In genomic region chr6:146544783-146545182, GRCh38 we compare ENCODE assay signal across 9 cellular contexts. TPM values are rescaled to one million over a fixed set of nuclear protein-coding genes. Genes with fewer than 3 reads are reported as not detected.
DNase-seq lines count a peak whose midpoint lies in the region; ATAC-seq and TF ChIP-seq lines count a peak whose summit lies in the region.
"Had no signal": no experiment of that assay in that cellular context is flagged by ENCODE, and none has a peak within 500 bp of the region (broad histone marks: within the 10 kb centered on the region; RNA-seq: fewer than 3 reads in every experiment).

No MANE protein-coding gene starts in this region.

- ATAC-seq in GM23338 (no peak), GM18520 (IDR thresholded peaks at IDR 0.05; ENCODE audit: unreplicated experiment) (no peak)

- H3K79me2 ChIP-seq in GM23338 (replicated peaks; ENCODE audit: insufficient read depth): peaks cover 9% of the 10 kb centered on the region; the same call in 1 of the 2 replicates

- no peaks in the 10 kb centered on the region for H3F3A ChIP-seq in GM23338 (replicated peaks; ENCODE audit: low read depth)

- DNase-seq in GM23338 (ENCODE audit: low spot score): no peak
- DNase-seq in activated T-helper 2 cell treated with anti-CD3 and anti-CD28 coated beads, Interferon-gamma antibody, Interleukin-2, Interleukin-4, amounts not matched to agents 10 μg/mL and 5 μg/mL and 100 μg/mL, durations not matched to agents 14 hours and 24 hours and 36 hours (ENCODE audit: low spot score): no peak
- DNase-seq in renal cortical epithelial cell (ENCODE audit: low read depth): peak; percentile 16
- no peak for DNase-seq in hepatic stellate cell (ENCODE audit: low spot score)
- DNase-seq in ecto neural progenitor cell (ENCODE audit: low spot score): no peak
- no peak for DNase-seq in HUDEP-2 (lab: John Stamatoyannopoulos, UW; ENCODE audit: unreplicated experiment in 76 of 76)
- DNase-seq: T1000 had no signal

- H3K9me3 Mint-ChIP-seq in GM23338: no peaks in the 10 kb centered on the region
- H3K9me3 Mint-ChIP-seq in activated T-helper 2 cell treated with anti-CD3 and anti-CD28 coated beads, Interferon-gamma antibody, Interleukin-2, Interleukin-4, amounts not matched to agents 10 μg/mL and 5 μg/mL and 100 μg/mL, durations not matched to agents 14 hours and 24 hours and 36 hours: no peaks in the 10 kb centered on the region

- H3K9me3 ChIP-seq in iPS-20b (ENCODE audit: insufficient read depth, low read depth, low read length): no peaks in the 10 kb centered on the region

- H3K27ac Mint-ChIP-seq in GM23338: no peak overlapping the region
- H3K27ac Mint-ChIP-seq in activated T-helper 2 cell treated with anti-CD3 and anti-CD28 coated beads, Interferon-gamma antibody, Interleukin-2, Interleukin-4, amounts not matched to agents 10 μg/mL and 5 μg/mL and 100 μg/mL, durations not matched to agents 14 hours and 24 hours and 36 hours: no peak overlapping the region

- H3K36me3 Mint-ChIP-seq in GM23338 (ENCODE audit: low read depth): peaks cover 2% of the 10 kb centered on the region; the same call in 2 of the 3 replicates
- H3K36me3 Mint-ChIP-seq in activated T-helper 2 cell treated with anti-CD3 and anti-CD28 coated beads, Interferon-gamma antibody, Interleukin-2, Interleukin-4, amounts not matched to agents 10 μg/mL and 5 μg/mL and 100 μg/mL, durations not matched to agents 14 hours and 24 hours and 36 hours (ENCODE audit: low read depth): peaks cover 2% of the 10 kb centered on the region

- H3K36me3 ChIP-seq in GM23338 (ENCODE audit: insufficient read depth): 0 out of 2 replicates have a peak, but pooled peaks cover 5% of the 10 kb centered on the region
- H3K36me3 ChIP-seq in iPS-20b (ENCODE audit: insufficient read depth, low read depth, low read length): peaks cover 5% of the 10 kb centered on the region; the same call in 1 of the 2 replicates

- H3K4me3 ChIP-seq in GM23338 (peak overlapping the region; percentile 70), iPS-20b (ENCODE audit: low read length) (peak overlapping the region; percentile 17; the same call in 1 of the 2 replicates)

- H3K27me3 ChIP-seq in GM23338 (ENCODE audit: insufficient read depth) (no peaks in the 10 kb centered on the region), iPS-20b (ENCODE audit: insufficient read depth, low read length) (peaks cover 6% of the 10 kb centered on the region; the same call in 1 of the 2 replicates)

- no peak for TF ChIP-seq CTCF in GM23338 (conservative IDR thresholded peaks at IDR 0.05; ENCODE audit: low read depth in 2 of 2)

- H2AFZ ChIP-seq in GM23338: no peak overlapping the region

- H3K4me3 Mint-ChIP-seq in GM23338: peak overlapping the region; percentile 96
- H3K4me3 Mint-ChIP-seq in activated T-helper 2 cell treated with anti-CD3 and anti-CD28 coated beads, Interferon-gamma antibody, Interleukin-2, Interleukin-4, amounts not matched to agents 10 μg/mL and 5 μg/mL and 100 μg/mL, durations not matched to agents 14 hours and 24 hours and 36 hours (ENCODE audit: low read depth): peak overlapping the region; percentile 59

- H3K4me1 Mint-ChIP-seq in GM23338: peaks cover 12% of the 10 kb centered on the region; the same call in 2 of the 3 replicates
- peaks cover 8% of the 10 kb centered on the region for H3K4me1 Mint-ChIP-seq in activated T-helper 2 cell treated with anti-CD3 and anti-CD28 coated beads, Interferon-gamma antibody, Interleukin-2, Interleukin-4, amounts not matched to agents 10 μg/mL and 5 μg/mL and 100 μg/mL, durations not matched to agents 14 hours and 24 hours and 36 hours (ENCODE audit: low read depth)

- H3K4me1 ChIP-seq in GM23338 (ENCODE audit: insufficient read depth) (peaks cover 25% of the 10 kb centered on the region), iPS-20b (ENCODE audit: insufficient read depth, low read length) (0 out of 2 replicates have a peak, but pooled peaks cover 7% of the 10 kb centered on the region)

- no peaks in the 10 kb centered on the region for H3K9me2 ChIP-seq in GM23338 (ENCODE audit: insufficient read depth)

- H3K4me2 ChIP-seq in GM23338: peak overlapping the region; percentile 89

- no peaks in the 10 kb centered on the region for H4K20me1 ChIP-seq in GM23338 (replicated peaks; ENCODE audit: insufficient read depth)

- no peak overlapping the region for H3K27ac ChIP-seq in GM23338 (ENCODE audit: low read depth)
- H3K27ac ChIP-seq in iPS-20b (ENCODE audit: low read length): no peak overlapping the region

- intact Hi-C loops in activated T-helper 2 cell treated with anti-CD3 and anti-CD28 coated beads, Interferon-gamma antibody, Interleukin-2, Interleukin-4, amounts not matched to agents 10 μg/mL and 5 μg/mL and 100 μg/mL, durations not matched to agents 14 hours and 24 hours and 36 hours (cut with micrococcal nuclease): loop anchor here (2.0 kb wide), 1 partner anchor 156 kb away; no protein-coding TSS in a partner anchor

- H3K27me3 Mint-ChIP-seq in GM23338 (ENCODE audit: insufficient read depth, low read depth, poor library complexity): no peaks in the 10 kb centered on the region
- H3K27me3 Mint-ChIP-seq in activated T-helper 2 cell treated with anti-CD3 and anti-CD28 coated beads, Interferon-gamma antibody, Interleukin-2, Interleukin-4, amounts not matched to agents 10 μg/mL and 5 μg/mL and 100 μg/mL, durations not matched to agents 14 hours and 24 hours and 36 hours (ENCODE audit: low read depth): peaks cover 36% of the 10 kb centered on the region

- H3K9ac ChIP-seq in iPS-20b (ENCODE audit: low read depth, low read length): no peak overlapping the region

TF ChIP-seq in GM23338, 12 proteins besides CTCF, POLR2A, EP300 and RAD21 (continues in another document):
- TF ChIP-seq ZNF114 (CRISPR knock-in tag; IDR thresholded peaks at IDR 0.05): no peak
- TF ChIP-seq ETS1 (IDR thresholded peaks at IDR 0.05): no peak
- TF ChIP-seq CREB1 (CRISPR knock-in tag; IDR thresholded peaks at IDR 0.05; ENCODE audit: low read depth): no peak
- TF ChIP-seq ZNF331 (CRISPR knock-in tag; IDR thresholded peaks at IDR 0.05; ENCODE audit: low read depth): no peak
- TF ChIP-seq POLR2AphosphoS5 (IDR thresholded peaks at IDR 0.05; ENCODE audit: low read depth): no peak
- TF ChIP-seq JUNB (IDR thresholded peaks at IDR 0.05; ENCODE audit: unreplicated experiment): no peak
- no peak for TF ChIP-seq NANOG (IDR thresholded peaks at IDR 0.05; ENCODE audit: borderline replicate concordance)
- TF ChIP-seq EZH2phosphoT487 (IDR thresholded peaks at IDR 0.05; ENCODE audit: unreplicated experiment): no peak
- TF ChIP-seq, protein P1, sequence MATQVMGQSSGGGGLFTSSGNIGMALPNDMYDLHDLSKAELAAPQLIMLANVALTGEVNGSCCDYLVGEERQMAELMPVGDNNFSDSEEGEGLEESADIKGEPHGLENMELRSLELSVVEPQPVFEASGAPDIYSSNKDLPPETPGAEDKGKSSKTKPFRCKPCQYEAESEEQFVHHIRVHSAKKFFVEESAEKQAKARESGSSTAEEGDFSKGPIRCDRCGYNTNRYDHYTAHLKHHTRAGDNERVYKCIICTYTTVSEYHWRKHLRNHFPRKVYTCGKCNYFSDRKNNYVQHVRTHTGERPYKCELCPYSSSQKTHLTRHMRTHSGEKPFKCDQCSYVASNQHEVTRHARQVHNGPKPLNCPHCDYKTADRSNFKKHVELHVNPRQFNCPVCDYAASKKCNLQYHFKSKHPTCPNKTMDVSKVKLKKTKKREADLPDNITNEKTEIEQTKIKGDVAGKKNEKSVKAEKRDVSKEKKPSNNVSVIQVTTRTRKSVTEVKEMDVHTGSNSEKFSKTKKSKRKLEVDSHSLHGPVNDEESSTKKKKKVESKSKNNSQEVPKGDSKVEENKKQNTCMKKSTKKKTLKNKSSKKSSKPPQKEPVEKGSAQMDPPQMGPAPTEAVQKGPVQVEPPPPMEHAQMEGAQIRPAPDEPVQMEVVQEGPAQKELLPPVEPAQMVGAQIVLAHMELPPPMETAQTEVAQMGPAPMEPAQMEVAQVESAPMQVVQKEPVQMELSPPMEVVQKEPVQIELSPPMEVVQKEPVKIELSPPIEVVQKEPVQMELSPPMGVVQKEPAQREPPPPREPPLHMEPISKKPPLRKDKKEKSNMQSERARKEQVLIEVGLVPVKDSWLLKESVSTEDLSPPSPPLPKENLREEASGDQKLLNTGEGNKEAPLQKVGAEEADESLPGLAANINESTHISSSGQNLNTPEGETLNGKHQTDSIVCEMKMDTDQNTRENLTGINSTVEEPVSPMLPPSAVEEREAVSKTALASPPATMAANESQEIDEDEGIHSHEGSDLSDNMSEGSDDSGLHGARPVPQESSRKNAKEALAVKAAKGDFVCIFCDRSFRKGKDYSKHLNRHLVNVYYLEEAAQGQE (IDR thresholded peaks at IDR 0.05; ENCODE audit: unreplicated experiment): no peak
- TF ChIP-seq EZH2 (IDR thresholded peaks at IDR 0.05; ENCODE audit: low read depth, unreplicated experiment): no peak

RNA-seq across cellular contexts. Expression of gene RAB32, which starts 1.1 kb away (rescaled TPM):
- total RNA-seq in GM23338 (2014; rRNA removed; shearing (Covaris generic)): 4.8 and 10.4 TPM in 2 replicates
- 5.7 and 5.9 TPM in 2 replicates for polyA plus RNA-seq in GM23338 (2016; fragmentation: Nextera tagmentation; extraction: Ambion mirVana)
- total RNA-seq in activated T-helper 2 cell treated with anti-CD3 and anti-CD28 coated beads, Interferon-gamma antibody, Interleukin-2, Interleukin-4, amounts not matched to agents 10 μg/mL and 5 μg/mL and 100 μg/mL, durations not matched to agents 14 hours and 24 hours and 36 hours: 2.4 and 2.7 TPM in 2 replicates
- total RNA-seq in renal cortical epithelial cell: 82.4 and 277 TPM in 2 replicates

RNA-seq across cellular contexts. Expression of gene ADGB, which starts 54.0 kb away (rescaled TPM):
- total RNA-seq in GM23338 (2014; rRNA removed; shearing (Covaris generic)): not detected in 2 replicates
- polyA plus RNA-seq in GM23338 (2016; fragmentation: Nextera tagmentation; extraction: Ambion mirVana): 0.14 TPM in 1 of 2 replicates, not detected in the other
- total RNA-seq in activated T-helper 2 cell treated with anti-CD3 and anti-CD28 coated beads, Interferon-gamma antibody, Interleukin-2, Interleukin-4, amounts not matched to agents 10 μg/mL and 5 μg/mL and 100 μg/mL, durations not matched to agents 14 hours and 24 hours and 36 hours: 0.39 TPM in 1 of 2 replicates, not detected in the other
- not detected in 2 replicates for total RNA-seq in renal cortical epithelial cell
